ENCODE assay signal across 12 cellular contexts in genomic region chr10:125882596-125882995, GRCh38. TPM values are rescaled to one million over a fixed set of nuclear protein-coding genes. Genes with fewer than 3 reads are reported as not detected.
"Had no signal": no experiment of that assay in that cellular context is flagged by ENCODE, and none has a peak within 500 bp of the region (broad histone marks: within the 10 kb centered on the region; RNA-seq: fewer than 3 reads in every experiment).

No MANE protein-coding gene starts in this region.

- H3K27me3 ChIP-seq: sigmoid colon, testis had no signal

- H3K9me3 ChIP-seq: sigmoid colon, testis had no signal

- DNase-seq: activated effector memory CD4-positive, alpha-beta T cell treated with Interleukin-2 at 50 U/mL for 16 hours; caudate nucleus; head of caudate nucleus; islet precursor cell; naive B cell; SIG-M5; sigmoid colon; stimulated activated CD4-positive, alpha-beta T cell treated with anti-CD3 and anti-CD28 coated beads, Interleukin-4, amount 100 ng/mL, for 24 hours; stimulated activated naive CD8-positive, alpha-beta T cell treated with anti-CD3 and anti-CD28 coated beads, Interleukin-15, amount 100 ng/mL, for 72 hours; testis had no signal

- ATAC-seq: activated naive CD4-positive, alpha-beta T cell treated with anti-CD3 and anti-CD28 coated beads, Interleukin-2, amount 50 U/mL, for 72 hours; stimulated activated naive CD8-positive, alpha-beta T cell treated with anti-CD3 and anti-CD28 coated beads, Interleukin-15, amount 100 ng/mL, for 72 hours had no signal

- H3K27ac ChIP-seq: sigmoid colon, testis had no signal

- H3K4me3 ChIP-seq: sigmoid colon, testis had no signal

- H3K4me1 ChIP-seq: sigmoid colon had no signal

- H3K36me3 ChIP-seq: sigmoid colon had no signal

RNA-seq across cellular contexts. Expression of gene FANK1, which starts 13.8 kb away (rescaled TPM):
- polyA plus RNA-seq: liver had no signal
